In genomic region chr9:82489579-82489915, GRCh38 we compare ENCODE assay signal across 1 cellular context.
TF ChIP-seq lines count a peak whose summit lies in the region.

No MANE protein-coding gene starts in this region.

TF ChIP-seq in SK-N-SH treated with all-trans-retinoic acid at 6 μM for 48 hours, 23 proteins besides CTCF, POLR2A, EP300 and RAD21 (continued from another document):
- TF ChIP-seq CSRNP3 (CRISPR knock-in tag; IDR thresholded peaks at IDR 0.05): no peak
